In the genomic region with DNA sequence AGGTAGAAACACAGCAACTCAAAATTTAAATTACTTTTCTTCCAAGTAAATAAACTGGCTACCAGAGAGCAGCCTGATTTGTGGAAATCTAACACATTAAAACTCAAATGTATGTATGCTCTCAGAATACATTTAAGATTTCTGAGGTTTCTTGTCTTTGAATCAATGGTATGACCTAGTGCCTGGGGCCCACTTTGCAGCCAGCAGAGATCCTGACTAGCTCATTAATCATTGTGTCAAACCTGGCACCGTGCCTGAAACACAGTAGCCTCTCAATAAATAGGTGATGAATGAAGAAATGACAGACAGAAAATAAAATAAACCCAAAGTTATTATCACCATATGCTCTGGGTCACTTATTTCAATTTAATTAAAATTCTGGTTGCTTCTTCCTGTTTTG, we compare ENCODE assay signal across 23 cellular contexts.
DNase-seq lines count a peak whose midpoint lies in the region; ATAC-seq, FAIRE-seq and TF ChIP-seq lines count a peak whose summit lies in the region.
"Had no signal": no experiment of that assay in that cellular context is flagged by ENCODE, and none has a peak within 500 bp of the region (broad histone marks: within the 10 kb centered on the region; RNA-seq: fewer than 3 reads in every experiment).

No MANE protein-coding gene starts in this region.

- in situ Hi-C loops in K562 (cut with MboI), result no loop called here

- 0% methylated on average over 1 of the region's 1 CpG for WGBS in K562 (ENCODE audit: insufficient coverage, low coverage, missing lambda C conversion rate)

- BruUV-seq in MCF 10A (replicated peaks; lab: Mats Ljungman, UMichigan) (no TSS peak), K562 (replicated peaks; lab: Mats Ljungman, UMichigan) (no TSS peak)

- no peaks in the 10 kb centered on the region for H4K20me1 ChIP-seq in K562 (replicated peaks; ENCODE audit: control insufficient read depth, insufficient read depth, low read length)
- H4K20me1 ChIP-seq: BLaER1 treated with 17β-estradiol and CSF1 and Interleukin-3, amounts not matched to agents 10 nM and 100 nM had no signal

- H3K27ac ChIP-seq in breast epithelium (no peak overlapping the region), K562 (ENCODE audit: extremely low read depth, low read depth, low read length) (no peak overlapping the region)
- H3K27ac ChIP-seq: BLaER1 treated with 17β-estradiol and CSF1 and Interleukin-3, amounts not matched to agents 10 nM and 100 nM; neural progenitor cell; testis; uterus had no signal

- no peaks in the 10 kb centered on the region for H3K9me1 ChIP-seq in K562 (ENCODE audit: control insufficient read depth, insufficient read depth, low read length)

- peaks cover 16% of the 10 kb centered on the region for H3K4me1 Mint-ChIP-seq in MCF 10A (ENCODE audit: insufficient read depth, unreplicated experiment)
- H3K4me1 Mint-ChIP-seq: activated naive CD4-positive, alpha-beta T cell treated with anti-CD3 and anti-CD28 coated beads, Interleukin-2, amount 50 U/mL, for 24 hours; neural progenitor cell had no signal

- H3K9ac ChIP-seq in K562 (ENCODE audit: insufficient read depth in 1 of 2, low read depth in 2 of 2, low read length in 2 of 2), result no peak overlapping the region
- H3K9ac ChIP-seq: BLaER1 treated with 17β-estradiol and CSF1 and Interleukin-3, amounts not matched to agents 10 nM and 100 nM; neural progenitor cell had no signal

- TF ChIP-seq CTCF in MCF 10A (IDR thresholded peaks at IDR 0.05; ENCODE audit: unreplicated experiment), result no peak
- no peak for TF ChIP-seq CTCF in breast epithelium (IDR thresholded peaks at IDR 0.05)
- TF ChIP-seq CTCF in K562 (IDR thresholded peaks at IDR 0.05 in 2 of 3, conservative IDR thresholded peaks at IDR 0.05 in 1 of 3; ENCODE audit: insufficient read depth in 2 of 3, low read depth in 1 of 3, low read length in 3 of 3), result no peak

- DNase-seq in MCF 10A (ENCODE audit: unreplicated experiment) (peak; percentile 76), breast epithelium (ENCODE audit: low spot score in 2 of 2) (no peak), NCI-H226 (peak; percentile 70), K562 (ENCODE audit: extremely low read depth in 1 of 4, low spot score in 3 of 4) (peak in 1 of 4 experiments; percentile 14), urothelium cell line (ENCODE audit: low spot score) (peak; percentile 16), amniotic stem cell (lab: John Stamatoyannopoulos, UW) (no peak)
- DNase-seq: activated CD4-positive, alpha-beta T cell treated with anti-CD3 and anti-CD28 coated beads, Interleukin-2, amount 50 U/mL, for 1 hour; NCI-H1048; NCI-H2029; NK-92 treated with Interleukin-12 subunit alpha and Interleukin-12 subunit beta, amount 100 ng/mL, for 24 hours; RPMI8226; stimulated activated CD4-positive, alpha-beta T cell treated with anti-CD3 and anti-CD28 coated beads, Interleukin-4, amount 100 ng/mL, for 4 hours; stimulated activated naive CD4-positive, alpha-beta T cell treated with Interleukin-2 at 50 U/mL for 16 hours; testis; uterus had no signal

- H3K4me1 ChIP-seq in breast epithelium (no peaks in the 10 kb centered on the region), K562 (replicated peaks in 1 of 2; ENCODE audit: control insufficient read depth in 2 of 2, insufficient read depth in 2 of 2, low read length in 2 of 2) (no peaks in the 10 kb centered on the region)
- H3K4me1 ChIP-seq: neural progenitor cell, testis, uterus had no signal

- TF ChIP-seq EP300 in K562 (IDR thresholded peaks at IDR 0.05; ENCODE audit: low read length), result no peak

- H3K36me3 ChIP-seq in breast epithelium (no peaks in the 10 kb centered on the region), K562 (ENCODE audit: control insufficient read depth, insufficient read depth, low read length) (no peaks in the 10 kb centered on the region)
- H3K36me3 ChIP-seq: BLaER1 treated with 17β-estradiol and CSF1 and Interleukin-3, amounts not matched to agents 10 nM and 100 nM; neural progenitor cell; uterus had no signal

- no peak overlapping the region for H3K4me3 ChIP-seq in breast epithelium
- no peak overlapping the region for H3K4me3 ChIP-seq in K562
- H3K4me3 ChIP-seq: BLaER1 treated with 17β-estradiol and CSF1 and Interleukin-3, amounts not matched to agents 10 nM and 100 nM; lung; neural progenitor cell; testis; uterus had no signal

- H2AFZ ChIP-seq in K562 (ENCODE audit: low read depth, low read length), result no peak overlapping the region
- H2AFZ ChIP-seq: neural progenitor cell had no signal

- no peak overlapping the region for H3K4me3 Mint-ChIP-seq in MCF 10A (ENCODE audit: unreplicated experiment)
- H3K4me3 Mint-ChIP-seq: activated naive CD4-positive, alpha-beta T cell treated with anti-CD3 and anti-CD28 coated beads, Interleukin-2, amount 50 U/mL, for 24 hours; neural progenitor cell had no signal

- H3K27me3 ChIP-seq in breast epithelium (no peaks in the 10 kb centered on the region), K562 (ENCODE audit: control insufficient read depth in 2 of 2, insufficient read depth in 2 of 2, low read length in 2 of 2) (no peaks in the 10 kb centered on the region)
- H3K27me3 ChIP-seq: BLaER1 treated with 17β-estradiol and CSF1 and Interleukin-3, amounts not matched to agents 10 nM and 100 nM; neural progenitor cell; testis; uterus had no signal

- no peak overlapping the region for H3K4me2 ChIP-seq in K562 (ENCODE audit: insufficient read depth, low read length)
- H3K4me2 ChIP-seq: BLaER1 treated with 17β-estradiol and CSF1 and Interleukin-3, amounts not matched to agents 10 nM and 100 nM; neural progenitor cell had no signal

- no peak for FAIRE-seq in K562 (lab: Jason Lieb, UNC)
- FAIRE-seq in urothelium cell line (lab: Jason Lieb, UNC), result no peak
- FAIRE-seq: keratinocyte had no signal

- H3K9me3 Mint-ChIP-seq in MCF 10A (ENCODE audit: unreplicated experiment), result no peaks in the 10 kb centered on the region
- H3K9me3 Mint-ChIP-seq: neural progenitor cell had no signal

- intact Hi-C loops in MCF 10A (cut with micrococcal nuclease), result no loop called here
- intact Hi-C loops in breast epithelium (cut with DNase I; ENCODE audit: low total_unique reads), result no loop called here
- intact Hi-C loops in K562 (cut with micrococcal nuclease), result no loop called here

- POLR2A ChIA-PET in MCF 10A (lab: Yijun Ruan, JAX), result interaction anchor here (0.7 kb wide), 1 partner anchor 19 kb away, joined by 3 read pairs; no protein-coding TSS in a partner anchor
- POLR2A ChIA-PET in K562 (lab: Yijun Ruan, JAX), result no interaction called here

- CTCF ChIA-PET in MCF 10A (lab: Yijun Ruan, JAX), result no interaction called here
- CTCF ChIA-PET in K562 (lab: Yijun Ruan, JAX; ENCODE audit: low intra/inter-chr PET ratio), result no interaction called here

- no peaks in the 10 kb centered on the region for H3K9me3 ChIP-seq in breast epithelium
- no peaks in the 10 kb centered on the region for H3K9me3 ChIP-seq in K562 (replicated peaks; ENCODE audit: control insufficient read depth, insufficient read depth, low read depth, low read length)
- H3K9me3 ChIP-seq: BLaER1 treated with 17β-estradiol and CSF1 and Interleukin-3, amounts not matched to agents 10 nM and 100 nM; testis; uterus had no signal

- no peaks in the 10 kb centered on the region for H3K36me3 Mint-ChIP-seq in MCF 10A (ENCODE audit: insufficient read depth, unreplicated experiment)
- H3K36me3 Mint-ChIP-seq: activated naive CD4-positive, alpha-beta T cell treated with anti-CD3 and anti-CD28 coated beads, Interleukin-2, amount 50 U/mL, for 24 hours; neural progenitor cell had no signal

- no peaks in the 10 kb centered on the region for H3K27me3 Mint-ChIP-seq in MCF 10A (ENCODE audit: insufficient read depth, unreplicated experiment)
- H3K27me3 Mint-ChIP-seq: activated naive CD4-positive, alpha-beta T cell treated with anti-CD3 and anti-CD28 coated beads, Interleukin-2, amount 50 U/mL, for 24 hours had no signal

- H3K27ac Mint-ChIP-seq in MCF 10A (ENCODE audit: low read depth, unreplicated experiment), result no peak overlapping the region
- H3K27ac Mint-ChIP-seq: neural progenitor cell had no signal

- H3K79me2 ChIP-seq in K562 (ENCODE audit: control insufficient read depth, insufficient read depth, low read length), result no peaks in the 10 kb centered on the region

- ATAC-seq in K562, result no peak
- ATAC-seq in GM19452 (IDR thresholded peaks at IDR 0.05; ENCODE audit: unreplicated experiment), result no peak
- no peak for ATAC-seq in GM18520 (IDR thresholded peaks at IDR 0.05; ENCODE audit: unreplicated experiment)
- ATAC-seq: sciatic nerve had no signal

- TF ChIP-seq RAD21 in K562 (CRISPR knock-in tag; conservative IDR thresholded peaks at IDR 0.05 in 1 of 2, IDR thresholded peaks at IDR 0.05 in 1 of 2), result no peak

- TF ChIP-seq POLR2A in breast epithelium (IDR thresholded peaks at IDR 0.05), result no peak
- no peak for TF ChIP-seq POLR2A in K562 (conservative IDR thresholded peaks at IDR 0.05)

TF ChIP-seq in K562, 482 proteins besides CTCF, POLR2A, EP300 and RAD21 (continues in another document):
- TF ChIP-seq MEIS2 (IDR thresholded peaks at IDR 0.05; ENCODE audit: partially characterized antibody), result peak; percentile 92
- TF ChIP-seq, protein P1, sequence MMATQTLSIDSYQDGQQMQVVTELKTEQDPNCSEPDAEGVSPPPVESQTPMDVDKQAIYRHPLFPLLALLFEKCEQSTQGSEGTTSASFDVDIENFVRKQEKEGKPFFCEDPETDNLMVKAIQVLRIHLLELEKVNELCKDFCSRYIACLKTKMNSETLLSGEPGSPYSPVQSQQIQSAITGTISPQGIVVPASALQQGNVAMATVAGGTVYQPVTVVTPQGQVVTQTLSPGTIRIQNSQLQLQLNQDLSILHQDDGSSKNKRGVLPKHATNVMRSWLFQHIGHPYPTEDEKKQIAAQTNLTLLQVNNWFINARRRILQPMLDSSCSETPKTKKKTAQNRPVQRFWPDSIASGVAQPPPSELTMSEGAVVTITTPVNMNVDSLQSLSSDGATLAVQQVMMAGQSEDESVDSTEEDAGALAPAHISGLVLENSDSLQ (IDR thresholded peaks at IDR 0.05), result peak; percentile 55
- TF ChIP-seq ARNT (IDR thresholded peaks at IDR 0.05), result no peak
- peak; percentile 78 for TF ChIP-seq NFIC (IDR thresholded peaks at IDR 0.05)

Comparison
In these comparisons a context has a peak if more than half of its experiments do, and no peak if none do; other contexts are left out.
1. DNase-seq: peak in MCF 10A (single experiment), NCI-H226 (single experiment) and urothelium cell line (single experiment); none in breast epithelium (0 of 2) and amniotic stem cell (single experiment).